Comparison of ENCODE assay signal across 1 cellular context in the genomic region with DNA sequence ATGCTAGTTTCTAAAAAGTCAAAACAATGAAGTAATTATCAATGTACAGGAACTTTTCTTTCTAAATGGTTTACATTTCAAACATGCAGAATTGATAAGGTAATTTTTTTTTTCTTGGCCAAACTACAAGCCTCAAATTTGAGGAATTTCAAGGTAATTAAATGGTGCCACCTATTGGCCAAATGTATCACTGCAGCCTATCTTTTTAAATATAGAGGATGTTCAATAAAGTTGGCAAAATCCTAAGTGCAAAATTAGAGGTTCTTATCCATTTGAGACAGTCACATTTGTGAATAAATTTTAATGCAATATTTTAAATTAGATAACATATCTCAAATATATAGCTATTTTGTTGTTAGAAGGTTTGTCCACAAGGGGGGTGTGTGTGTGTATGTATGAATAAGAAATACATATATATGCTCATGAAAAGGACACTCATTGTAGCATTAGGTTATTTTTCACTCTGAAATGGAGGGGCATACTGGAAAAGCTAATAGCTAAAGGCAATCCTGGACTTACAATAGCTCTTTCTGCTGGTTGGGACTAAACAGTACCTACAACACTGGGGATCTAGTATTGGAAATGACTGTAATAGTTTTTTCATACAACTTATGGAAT.
TF ChIP-seq lines count a peak whose summit lies in the region.

No MANE protein-coding gene starts in this region.

TF ChIP-seq in H1, 55 proteins besides CTCF, POLR2A, EP300 and RAD21 (continued from another document):
- TF ChIP-seq NANOG (IDR thresholded peaks at IDR 0.05; ENCODE audit: insufficient read depth, low read depth, low read length, poor library complexity, severe bottlenecking) (no peak), EGR1 (IDR thresholded peaks at IDR 0.05; ENCODE audit: borderline replicate concordance, low read depth, low read length) (no peak), RBBP5 (IDR thresholded peaks at IDR 0.05; ENCODE audit: borderline replicate concordance, low read depth, low read length) (no peak), CHD1 (IDR thresholded peaks at IDR 0.05; ENCODE audit: low read depth, low read length) (no peak), JUN (IDR thresholded peaks at IDR 0.05; ENCODE audit: low read depth, low read length) (no peak), NRF1 (IDR thresholded peaks at IDR 0.05; ENCODE audit: low read depth, low read length) (no peak), MAFK (IDR thresholded peaks at IDR 0.05; ENCODE audit: low read depth, low read length) (no peak), GTF2F1 (IDR thresholded peaks at IDR 0.05; ENCODE audit: borderline replicate concordance, low read depth, low read length) (no peak), KDM4A (IDR thresholded peaks at IDR 0.05; ENCODE audit: low read depth, low read length, severe bottlenecking) (no peak), YY1 (IDR thresholded peaks at IDR 0.05; ENCODE audit: low read depth, low read length) (no peak), HDAC6 (IDR thresholded peaks at IDR 0.05; ENCODE audit: low read depth, low read length) (no peak), CEBPB (IDR thresholded peaks at IDR 0.05; ENCODE audit: low read depth, low read length) (no peak)
